ENCODE assay signal across 2 cellular contexts in genomic region chr4:56466296-56466761, GRCh38.
TF ChIP-seq lines count a peak whose summit lies in the region.

No MANE protein-coding gene starts in this region.

TF ChIP-seq in IMR-90, 13 proteins besides CTCF, POLR2A, EP300 and RAD21:
- peak; percentile 50; the same call in 1 of the 2 replicates for TF ChIP-seq CEBPB (IDR thresholded peaks at IDR 0.05; ENCODE audit: low read depth, low read length)
- 0 out of 2 replicates have a peak, but pooled peaks have one; percentile 40 for TF ChIP-seq FOS (IDR thresholded peaks at IDR 0.05; ENCODE audit: low read depth, low read length)

TF ChIP-seq in endothelial cell of umbilical vein, 7 proteins besides CTCF, POLR2A, EP300 and RAD21:
- TF ChIP-seq POLR2AphosphoS5 (IDR thresholded peaks at IDR 0.05; ENCODE audit: insufficient read depth, low read depth, low read length), result peak; percentile 33
- peak; percentile 19 for TF ChIP-seq JUN (IDR thresholded peaks at IDR 0.05; ENCODE audit: borderline replicate concordance, insufficient read depth, insufficient read length, low read depth)
- TF ChIP-seq FOS (IDR thresholded peaks at IDR 0.05; ENCODE audit: borderline replicate concordance, insufficient read depth, low read length), result peak; percentile 25
